ENCODE assay signal across 8 cellular contexts in genomic region chr13:100088648-100089601, GRCh38. TPM values are rescaled to one million over a fixed set of nuclear protein-coding genes. Genes with fewer than 3 reads are reported as not detected.
DNase-seq lines count a peak whose midpoint lies in the region; ATAC-seq lines count a peak whose summit lies in the region.

A gene with protein sequence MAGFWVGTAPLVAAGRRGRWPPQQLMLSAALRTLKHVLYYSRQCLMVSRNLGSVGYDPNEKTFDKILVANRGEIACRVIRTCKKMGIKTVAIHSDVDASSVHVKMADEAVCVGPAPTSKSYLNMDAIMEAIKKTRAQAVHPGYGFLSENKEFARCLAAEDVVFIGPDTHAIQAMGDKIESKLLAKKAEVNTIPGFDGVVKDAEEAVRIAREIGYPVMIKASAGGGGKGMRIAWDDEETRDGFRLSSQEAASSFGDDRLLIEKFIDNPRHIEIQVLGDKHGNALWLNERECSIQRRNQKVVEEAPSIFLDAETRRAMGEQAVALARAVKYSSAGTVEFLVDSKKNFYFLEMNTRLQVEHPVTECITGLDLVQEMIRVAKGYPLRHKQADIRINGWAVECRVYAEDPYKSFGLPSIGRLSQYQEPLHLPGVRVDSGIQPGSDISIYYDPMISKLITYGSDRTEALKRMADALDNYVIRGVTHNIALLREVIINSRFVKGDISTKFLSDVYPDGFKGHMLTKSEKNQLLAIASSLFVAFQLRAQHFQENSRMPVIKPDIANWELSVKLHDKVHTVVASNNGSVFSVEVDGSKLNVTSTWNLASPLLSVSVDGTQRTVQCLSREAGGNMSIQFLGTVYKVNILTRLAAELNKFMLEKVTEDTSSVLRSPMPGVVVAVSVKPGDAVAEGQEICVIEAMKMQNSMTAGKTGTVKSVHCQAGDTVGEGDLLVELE (plus strand): TSS chr13:100089093. CDS start chr13:100089121, 28 bp downstream.

- no CpG with 5 or more reads among the region's 84 CpGs for WGBS in mesendoderm (ENCODE audit: extremely low coverage, insufficient coverage, low lambda C conversion rate)

- H3K79me1 ChIP-seq in mesendoderm (ENCODE audit: low read length): peaks cover 11% of the 10 kb centered on the region

- peak within 1 kb of the TSS; percentile 87 to 96 (median 94) for H3K4me3 Mint-ChIP-seq in CD8-positive, alpha-beta memory T cell

- peak within 1 kb of the TSS; percentile 89 for H3K9ac ChIP-seq in NT2/D1 (ENCODE audit: insufficient read length, low read depth)
- H3K9ac ChIP-seq in mesendoderm (ENCODE audit: low read length): peak within 1 kb of the TSS; percentile 96

- peak within 1 kb of the TSS in 7 of 8 donors; percentile 16 to 94 (median 87) for H3K27ac Mint-ChIP-seq in CD8-positive, alpha-beta memory T cell

- H3K18ac ChIP-seq in mesendoderm (ENCODE audit: low read length): peak within 1 kb of the TSS; percentile 65

- in situ Hi-C loops in endometrial microvascular endothelial cells (cut with HindIII; ENCODE audit: inconsistent ontology term, low pct_unique_long_range_greater_than_20kb, low sequenced_read_pairs): no loop called here

- peak within 1 kb of the TSS; percentile 15 for H2BK15ac ChIP-seq in mesendoderm (replicated peaks; ENCODE audit: low read depth)

- peak; percentile 56 to 78 (median 60) for DNase-seq in CD8-positive, alpha-beta memory T cell
- DNase-seq in HK-2 (ENCODE audit: unreplicated experiment) (peak; percentile 90), NT2/D1 (ENCODE audit: low read depth, low spot score) (peak; percentile 94), mesendoderm (peak; percentile 99)
- peak; percentile 69 for DNase-seq in activated CD8-positive, alpha-beta memory T cell treated with anti-CD3 and anti-CD28 coated beads, Interleukin-2, amount 50 U/mL, for 24 hours (ENCODE audit: extremely low read depth)
- peak; percentile 63 for DNase-seq in stimulated activated CD8-positive, alpha-beta memory T cell treated with anti-CD3 and anti-CD28 coated beads, Interleukin-12 subunit alpha, Interleukin-12 subunit beta, amount 100 ng/mL, for 4 hours (ENCODE audit: low read depth)

- no peak within 1 kb of the TSS for H2AK5ac ChIP-seq in mesendoderm (ENCODE audit: low read length)

- peak within 1 kb of the TSS; percentile 94 for H3K4me2 ChIP-seq in mesendoderm (ENCODE audit: low read length)

- H4K5ac ChIP-seq in mesendoderm (ENCODE audit: low read length): no peak within 1 kb of the TSS

- peaks cover 38% of the 10 kb centered on the region for H3K79me2 ChIP-seq in mesendoderm (ENCODE audit: control insufficient read depth, insufficient read depth, low read length)

- no peak within 1 kb of the TSS for H4K8ac ChIP-seq in mesendoderm (ENCODE audit: low read depth, low read length)

- H3K27me3 Mint-ChIP-seq in CD8-positive, alpha-beta memory T cell: no peaks in the 10 kb centered on the region

- H3K4me3 ChIP-seq in CD8-positive, alpha-beta memory T cell (ENCODE audit: low read length): peak within 1 kb of the TSS; percentile 75
- H3K4me3 ChIP-seq in NT2/D1 (ENCODE audit: insufficient read length, low read depth) (peak within 1 kb of the TSS; percentile 90), mesendoderm (ENCODE audit: low read length) (peak within 1 kb of the TSS; percentile 97)

- POLR2A ChIA-PET in CD8-positive, alpha-beta memory T cell (lab: Charles Lee): interaction anchor here (0.5 kb wide), 2 partner anchors 67 to 183 kb away, joined by 3 to 4 read pairs; no protein-coding TSS in a partner anchor

- no peak within 1 kb of the TSS for H3K4ac ChIP-seq in mesendoderm (ENCODE audit: low read depth, low read length)

- peak within 1 kb of the TSS; percentile 86 for H3K23ac ChIP-seq in mesendoderm (ENCODE audit: low read length)

- CTCF ChIA-PET in CD8-positive, alpha-beta memory T cell (lab: Charles Lee): interaction anchor here (1.5 kb wide), 1 partner anchor 19 kb away, joined by 3 read pairs; no protein-coding TSS in a partner anchor

- H3K27ac ChIP-seq in CD8-positive, alpha-beta memory T cell (ENCODE audit: low read depth, low read length): peak within 1 kb of the TSS; percentile 56
- peak within 1 kb of the TSS; percentile 10 for H3K27ac ChIP-seq in mesendoderm (ENCODE audit: low read depth, low read length)

- H3K4me1 ChIP-seq in CD8-positive, alpha-beta memory T cell (ENCODE audit: insufficient read depth, low read length): peaks cover 19% of the 10 kb centered on the region
- H3K4me1 ChIP-seq in NT2/D1 (ENCODE audit: insufficient read depth, insufficient read length) (no peaks in the 10 kb centered on the region), mesendoderm (ENCODE audit: control insufficient read depth, low read depth, low read length) (peaks cover 2% of the 10 kb centered on the region)

- ATAC-seq in GM19455 (IDR thresholded peaks at IDR 0.05; ENCODE audit: unreplicated experiment): peak; percentile 97

- peaks cover 25 to 34% (median 33%) of the 10 kb centered on the region in 3 donors for H3K4me1 Mint-ChIP-seq in CD8-positive, alpha-beta memory T cell

- peak within 1 kb of the TSS; percentile 99 for H3K56ac ChIP-seq in mesendoderm (ENCODE audit: low read length)

- no peaks in the 10 kb centered on the region for H3K27me3 ChIP-seq in CD8-positive, alpha-beta memory T cell (ENCODE audit: insufficient read depth, low read length, poor library complexity, severe bottlenecking)
- H3K27me3 ChIP-seq in NT2/D1 (ENCODE audit: insufficient read depth, insufficient read length) (no peaks in the 10 kb centered on the region), mesendoderm (ENCODE audit: insufficient read depth, low read length, poor library complexity) (no peaks in the 10 kb centered on the region)

- H3K36me3 Mint-ChIP-seq in CD8-positive, alpha-beta memory T cell: peaks cover 0 to 6% (median 5%) of the 10 kb centered on the region in 3 donors

- no peaks in the 10 kb centered on the region for H3K36me3 ChIP-seq in CD8-positive, alpha-beta memory T cell (ENCODE audit: insufficient read depth, low read length)
- peaks cover 8% of the 10 kb centered on the region for H3K36me3 ChIP-seq in NT2/D1 (ENCODE audit: insufficient read depth, insufficient read length, low read length)
- H3K36me3 ChIP-seq in mesendoderm (ENCODE audit: control insufficient read depth, insufficient read depth, low read length): no peaks in the 10 kb centered on the region

- peak within 1 kb of the TSS; percentile 39 for H2BK5ac ChIP-seq in mesendoderm (ENCODE audit: low read length)

- no peaks in the 10 kb centered on the region for H3K9me3 ChIP-seq in CD8-positive, alpha-beta memory T cell (ENCODE audit: low read length)
- H3K9me3 ChIP-seq in NT2/D1 (ENCODE audit: insufficient read depth, low read length): no peaks in the 10 kb centered on the region

- no peak within 1 kb of the TSS for H2BK120ac ChIP-seq in mesendoderm (ENCODE audit: low read depth, low read length)

- no peaks in the 10 kb centered on the region for H3K9me3 Mint-ChIP-seq in CD8-positive, alpha-beta memory T cell

RNA-seq across cellular contexts. Expression of the gene that starts here (rescaled TPM):
- 1 to 10 TPM; 6.1 to 6.2 TPM for total RNA-seq in CD8-positive, alpha-beta memory T cell
- 9.5 TPM for polyA plus RNA-seq in CD8-positive, alpha-beta memory T cell
- 14.0 TPM for total RNA-seq in endometrial microvascular endothelial cells (ENCODE audit: inconsistent ontology term)
- polyA plus RNA-seq in mesendoderm (2013, experiment 1 of 2): 22.9 TPM
- polyA plus RNA-seq in mesendoderm (2013, experiment 2 of 2): 22.0 TPM

Comparison
In these comparisons a context has a peak if more than half of its experiments do, and no peak if none do; other contexts are left out.
1. Peak in every context shown above with its lines: DNase-seq, ATAC-seq, H3K4me3 ChIP-seq and H3K27ac ChIP-seq.